Comparison of ENCODE assay signal across 15 cellular contexts in the genomic region with DNA sequence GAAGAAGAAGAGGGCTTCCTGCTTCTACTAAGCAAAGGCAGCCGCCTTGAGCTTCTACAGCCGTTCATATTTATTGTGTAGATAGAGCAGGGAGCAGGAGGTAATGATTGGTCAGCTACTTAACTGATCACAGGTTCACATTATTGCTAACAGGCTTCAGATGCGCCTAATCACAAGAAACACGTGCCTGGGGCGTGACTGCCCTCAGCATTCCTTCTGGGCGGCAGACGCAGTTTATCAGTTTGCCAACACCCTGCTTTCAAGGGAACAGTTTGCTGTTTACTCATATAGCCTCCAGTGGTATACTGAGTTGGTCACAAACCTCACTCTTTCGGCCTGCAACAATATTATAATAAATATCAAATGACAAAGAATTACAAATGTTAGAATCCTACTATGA. TPM values are rescaled to one million over a fixed set of nuclear protein-coding genes. Genes with fewer than 3 reads are reported as not detected.
DNase-seq lines count a peak whose midpoint lies in the region; ATAC-seq, FAIRE-seq and TF ChIP-seq lines count a peak whose summit lies in the region.
"Had no signal": no experiment of that assay in that cellular context is flagged by ENCODE, and none has a peak within 500 bp of the region (broad histone marks: within the 10 kb centered on the region; RNA-seq: fewer than 3 reads in every experiment).

No MANE protein-coding gene starts in this region.

- H3K4me3 ChIP-seq in A549 (no peak overlapping the region), left lung (no peak overlapping the region), tibial artery (no peak overlapping the region)
- H3K4me3 ChIP-seq: neural progenitor cell had no signal

- FAIRE-seq in A549 (lab: Jason Lieb, UNC), result no peak

- H3K4me1 ChIP-seq in A549 (peaks cover 35% of the 10 kb centered on the region), left lung (peaks cover 0 to 4% of the 10 kb centered on the region in 2 donors), tibial artery (peaks cover 0 to 4% (median 1%) of the 10 kb centered on the region in 4 donors)
- H3K4me1 ChIP-seq: neural progenitor cell had no signal

- no peaks in the 10 kb centered on the region for H3K9me3 ChIP-seq in A549
- H3K9me3 ChIP-seq in left lung, result no peaks in the 10 kb centered on the region
- H3K9me3 ChIP-seq in tibial artery, result no peaks in the 10 kb centered on the region
- H3K9me3 ChIP-seq: SK-N-SH had no signal

- peak overlapping the region; percentile 59 for H3K4me2 ChIP-seq in A549
- H3K4me2 ChIP-seq: neural progenitor cell, SK-N-SH had no signal

- TF ChIP-seq CTCF in A549 (IDR thresholded peaks at IDR 0.05), result no peak
- no peak for TF ChIP-seq CTCF in left lung (IDR thresholded peaks at IDR 0.05)
- TF ChIP-seq CTCF in tibial artery (IDR thresholded peaks at IDR 0.05), result no peak

- POLR2A ChIA-PET in A549 (lab: Yijun Ruan, JAX), result no interaction called here

- H3K36me3 ChIP-seq in left lung (no peaks in the 10 kb centered on the region), tibial artery (no peaks in the 10 kb centered on the region)
- H3K36me3 ChIP-seq: neural progenitor cell had no signal

- intact Hi-C loops in left lung (cut with DNase I) (no loop called here), tibial artery (cut with DNase I; ENCODE audit: low total_unique reads) (loop anchor here (10.0 kb wide), 2 partner anchors 153 to 403 kb away; no protein-coding TSS in a partner anchor)

- ATAC-seq in A549, result peak in 1 of 2 experiments; percentile 48; a peak in 3 of 6 replicates
- no peak for ATAC-seq in left lung
- ATAC-seq in GM18498 (IDR thresholded peaks at IDR 0.05; ENCODE audit: unreplicated experiment), result no peak
- ATAC-seq in GM21381 (IDR thresholded peaks at IDR 0.05; ENCODE audit: unreplicated experiment), result no peak
- ATAC-seq: left lobe of liver had no signal

- no peak for TF ChIP-seq RAD21 in A549 (conservative IDR thresholded peaks at IDR 0.05 in 1 of 2, IDR thresholded peaks at IDR 0.05 in 1 of 2)

- CTCF ChIA-PET in A549 (lab: Yijun Ruan, JAX), result interaction anchor here (0.9 kb wide), 1 partner anchor 138 kb away, joined by 3 read pairs; no protein-coding TSS in a partner anchor

- no peak for TF ChIP-seq POLR2A in A549 (IDR thresholded peaks at IDR 0.05; ENCODE audit: low read length)

- H3K27ac ChIP-seq in A549, result peak overlapping the region; percentile 46 to 72; a peak in 4 of 6 replicates
- H3K27ac ChIP-seq in left lung, result no peak overlapping the region
- H3K27ac ChIP-seq in tibial artery, result no peak overlapping the region
- H3K27ac ChIP-seq: neural progenitor cell had no signal

- WGBS in A549 (ENCODE audit: missing lambda C conversion rate), result 12% methylated on average over 8 of the region's 8 CpGs

- DNase-seq in A549 (ENCODE audit: low read depth in 1 of 2, low spot score in 1 of 2) (peak in 1 of 2 experiments; percentile 34), HUDEP-2 (lab: John Stamatoyannopoulos, UW; ENCODE audit: unreplicated experiment in 76 of 76) (peak in 74 of 76 experiments; percentile 11 to 91 (median 77)), astrocyte of the hippocampus (ENCODE audit: low read depth, low spot score) (peak; percentile 16), left lung (peak; percentile 43 to 73), tibial artery (no peak), NK-92 (lab: John Stamatoyannopoulos, UW; ENCODE audit: unreplicated experiment) (no peak)
- DNase-seq: activated T-cell treated with anti-CD3 and anti-CD28 coated beads, Interleukin-2, amount 50 U/mL, for 1 hour; head of caudate nucleus; NCI-H1417 treated with DMSO at 0.1 percent for 48 hours; NCI-H748 treated with DMSO at 0.1 percent for 48 hours; SK-N-SH had no signal

- TF ChIP-seq EP300 in A549 (IDR thresholded peaks at IDR 0.05), result no peak

- peaks cover 0 to 12% of the 10 kb centered on the region in 2 donors for H3K27me3 ChIP-seq in left lung
- no peaks in the 10 kb centered on the region for H3K27me3 ChIP-seq in tibial artery
- H3K27me3 ChIP-seq: neural progenitor cell had no signal

TF ChIP-seq in A549, 52 proteins besides CTCF, POLR2A, EP300 and RAD21 (continues in another document):
- TF ChIP-seq, protein P1, sequence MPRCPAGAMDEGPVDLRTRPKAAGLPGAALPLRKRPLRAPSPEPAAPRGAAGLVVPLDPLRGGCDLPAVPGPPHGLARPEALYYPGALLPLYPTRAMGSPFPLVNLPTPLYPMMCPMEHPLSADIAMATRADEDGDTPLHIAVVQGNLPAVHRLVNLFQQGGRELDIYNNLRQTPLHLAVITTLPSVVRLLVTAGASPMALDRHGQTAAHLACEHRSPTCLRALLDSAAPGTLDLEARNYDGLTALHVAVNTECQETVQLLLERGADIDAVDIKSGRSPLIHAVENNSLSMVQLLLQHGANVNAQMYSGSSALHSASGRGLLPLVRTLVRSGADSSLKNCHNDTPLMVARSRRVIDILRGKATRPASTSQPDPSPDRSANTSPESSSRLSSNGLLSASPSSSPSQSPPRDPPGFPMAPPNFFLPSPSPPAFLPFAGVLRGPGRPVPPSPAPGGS (IDR thresholded peaks at IDR 0.05), result no peak
- TF ChIP-seq NFE2L2 (conservative IDR thresholded peaks at IDR 0.05; ENCODE audit: low read length), result no peak
- no peak for TF ChIP-seq HOXB5 (CRISPR knock-in tag; IDR thresholded peaks at IDR 0.05)
- TF ChIP-seq, protein P2, sequence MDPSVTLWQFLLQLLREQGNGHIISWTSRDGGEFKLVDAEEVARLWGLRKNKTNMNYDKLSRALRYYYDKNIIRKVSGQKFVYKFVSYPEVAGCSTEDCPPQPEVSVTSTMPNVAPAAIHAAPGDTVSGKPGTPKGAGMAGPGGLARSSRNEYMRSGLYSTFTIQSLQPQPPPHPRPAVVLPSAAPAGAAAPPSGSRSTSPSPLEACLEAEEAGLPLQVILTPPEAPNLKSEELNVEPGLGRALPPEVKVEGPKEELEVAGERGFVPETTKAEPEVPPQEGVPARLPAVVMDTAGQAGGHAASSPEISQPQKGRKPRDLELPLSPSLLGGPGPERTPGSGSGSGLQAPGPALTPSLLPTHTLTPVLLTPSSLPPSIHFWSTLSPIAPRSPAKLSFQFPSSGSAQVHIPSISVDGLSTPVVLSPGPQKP (IDR thresholded peaks at IDR 0.05; ENCODE audit: low read depth, low read length), result no peak
- no peak for TF ChIP-seq TP53 (CRISPR knock-in tag; IDR thresholded peaks at IDR 0.05)
- no peak for TF ChIP-seq KDM1A (IDR thresholded peaks at IDR 0.05; ENCODE audit: low read depth)
- TF ChIP-seq, protein P3, sequence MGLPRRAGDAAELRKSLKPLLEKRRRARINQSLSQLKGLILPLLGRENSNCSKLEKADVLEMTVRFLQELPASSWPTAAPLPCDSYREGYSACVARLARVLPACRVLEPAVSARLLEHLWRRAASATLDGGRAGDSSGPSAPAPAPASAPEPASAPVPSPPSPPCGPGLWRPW (IDR thresholded peaks at IDR 0.05), result no peak
- TF ChIP-seq FOSB (CRISPR knock-in tag; IDR thresholded peaks at IDR 0.05), result no peak
- TF ChIP-seq, protein P4, sequence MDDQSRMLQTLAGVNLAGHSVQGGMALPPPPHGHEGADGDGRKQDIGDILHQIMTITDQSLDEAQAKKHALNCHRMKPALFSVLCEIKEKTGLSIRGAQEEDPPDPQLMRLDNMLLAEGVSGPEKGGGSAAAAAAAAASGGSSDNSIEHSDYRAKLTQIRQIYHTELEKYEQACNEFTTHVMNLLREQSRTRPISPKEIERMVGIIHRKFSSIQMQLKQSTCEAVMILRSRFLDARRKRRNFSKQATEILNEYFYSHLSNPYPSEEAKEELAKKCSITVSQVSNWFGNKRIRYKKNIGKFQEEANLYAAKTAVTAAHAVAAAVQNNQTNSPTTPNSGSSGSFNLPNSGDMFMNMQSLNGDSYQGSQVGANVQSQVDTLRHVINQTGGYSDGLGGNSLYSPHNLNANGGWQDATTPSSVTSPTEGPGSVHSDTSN (IDR thresholded peaks at IDR 0.05), result no peak
- TF ChIP-seq POLR2AphosphoS2 (conservative IDR thresholded peaks at IDR 0.05; ENCODE audit: low read length), result no peak
- TF ChIP-seq HDAC2 (IDR thresholded peaks at IDR 0.05), result no peak
- TF ChIP-seq, protein P5, sequence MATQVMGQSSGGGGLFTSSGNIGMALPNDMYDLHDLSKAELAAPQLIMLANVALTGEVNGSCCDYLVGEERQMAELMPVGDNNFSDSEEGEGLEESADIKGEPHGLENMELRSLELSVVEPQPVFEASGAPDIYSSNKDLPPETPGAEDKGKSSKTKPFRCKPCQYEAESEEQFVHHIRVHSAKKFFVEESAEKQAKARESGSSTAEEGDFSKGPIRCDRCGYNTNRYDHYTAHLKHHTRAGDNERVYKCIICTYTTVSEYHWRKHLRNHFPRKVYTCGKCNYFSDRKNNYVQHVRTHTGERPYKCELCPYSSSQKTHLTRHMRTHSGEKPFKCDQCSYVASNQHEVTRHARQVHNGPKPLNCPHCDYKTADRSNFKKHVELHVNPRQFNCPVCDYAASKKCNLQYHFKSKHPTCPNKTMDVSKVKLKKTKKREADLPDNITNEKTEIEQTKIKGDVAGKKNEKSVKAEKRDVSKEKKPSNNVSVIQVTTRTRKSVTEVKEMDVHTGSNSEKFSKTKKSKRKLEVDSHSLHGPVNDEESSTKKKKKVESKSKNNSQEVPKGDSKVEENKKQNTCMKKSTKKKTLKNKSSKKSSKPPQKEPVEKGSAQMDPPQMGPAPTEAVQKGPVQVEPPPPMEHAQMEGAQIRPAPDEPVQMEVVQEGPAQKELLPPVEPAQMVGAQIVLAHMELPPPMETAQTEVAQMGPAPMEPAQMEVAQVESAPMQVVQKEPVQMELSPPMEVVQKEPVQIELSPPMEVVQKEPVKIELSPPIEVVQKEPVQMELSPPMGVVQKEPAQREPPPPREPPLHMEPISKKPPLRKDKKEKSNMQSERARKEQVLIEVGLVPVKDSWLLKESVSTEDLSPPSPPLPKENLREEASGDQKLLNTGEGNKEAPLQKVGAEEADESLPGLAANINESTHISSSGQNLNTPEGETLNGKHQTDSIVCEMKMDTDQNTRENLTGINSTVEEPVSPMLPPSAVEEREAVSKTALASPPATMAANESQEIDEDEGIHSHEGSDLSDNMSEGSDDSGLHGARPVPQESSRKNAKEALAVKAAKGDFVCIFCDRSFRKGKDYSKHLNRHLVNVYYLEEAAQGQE (IDR thresholded peaks at IDR 0.05), result no peak
- TF ChIP-seq CBX2 (IDR thresholded peaks at IDR 0.05; ENCODE audit: borderline replicate concordance, low read depth), result no peak
- TF ChIP-seq CBX8 (IDR thresholded peaks at IDR 0.05), result no peak
- no peak for TF ChIP-seq EHF (CRISPR knock-in tag; IDR thresholded peaks at IDR 0.05)
- no peak for TF ChIP-seq RCOR1 (IDR thresholded peaks at IDR 0.05; ENCODE audit: low read depth, low read length)
- no peak for TF ChIP-seq ZC3H11A (IDR thresholded peaks at IDR 0.05)
- TF ChIP-seq PHF8 (IDR thresholded peaks at IDR 0.05; ENCODE audit: borderline replicate concordance, low read depth), result no peak
- TF ChIP-seq CEBPB (IDR thresholded peaks at IDR 0.05), result no peak

RNA-seq across cellular contexts. Expression of a gene that starts 5.6 kb away (rescaled TPM):
- polyA plus RNA-seq in A549 (2011; rRNA removed) (31.3 and 42.3 TPM in 2 replicates), A549 (2017; fragmentation: RNase III; extraction: RNeasy Plus Mini Kit Qiagen cat#74134 plus additional on column Dnase treatment) (17.8 to 19.8 TPM (median 19.4 TPM) in 3 replicates)
- 5.7 and 6.1 TPM in 2 replicates for polyA plus RNA-seq in A549 (2012; cell fraction: cytosol; rRNA removed)
- polyA plus RNA-seq in A549 (2012; cell fraction: nucleus; rRNA removed), result 3.4 and 6.0 TPM in 2 replicates
- 16.9 and 17.3 TPM in 2 replicates for polyA minus RNA-seq in A549 (2011; rRNA and poly(A)+ RNA removed)
- 10 to 100 TPM; 26.9 to 50.5 TPM for total RNA-seq in left lung

Comparison
In these comparisons a context has a peak if more than half of its experiments do, and no peak if none do; other contexts are left out.
1. DNase-seq: peak in HUDEP-2 (74 of 76), astrocyte of the hippocampus (single experiment) and left lung (2 of 2); none in tibial artery (0 of 2) and NK-92 (single experiment).
2. H3K27ac ChIP-seq: peak in A549 (2 of 2); none in left lung (0 of 2) and tibial artery (0 of 2).